8 cellular contexts compared by ENCODE assay signal in the genomic region with DNA sequence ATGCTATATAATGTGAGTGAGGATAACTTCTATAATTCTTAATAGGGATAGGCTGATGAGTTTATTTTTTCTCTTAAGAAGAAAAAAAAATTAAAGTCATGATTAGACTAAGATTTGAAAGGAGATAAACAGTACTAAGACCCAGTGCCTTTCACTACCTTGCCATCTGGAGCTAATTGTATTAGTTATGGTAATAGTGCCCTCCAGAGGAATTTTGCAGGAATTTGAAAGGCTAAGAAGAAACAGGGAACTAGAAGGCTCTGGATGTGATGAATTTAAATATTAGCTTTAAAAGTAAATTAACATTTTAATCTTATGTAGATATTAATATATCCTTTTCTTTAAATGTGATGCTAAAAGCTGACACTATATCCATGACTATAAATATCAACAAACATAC. TPM values are rescaled to one million over a fixed set of nuclear protein-coding genes. Genes with fewer than 3 reads are reported as not detected.
DNase-seq lines count a peak whose midpoint lies in the region; ATAC-seq and TF ChIP-seq lines count a peak whose summit lies in the region.

No MANE protein-coding gene starts in this region.

- no peaks in the 10 kb centered on the region for H3K79me2 ChIP-seq in OCI-LY1 (ENCODE audit: insufficient read depth, low read length)

- no peak overlapping the region for H2AFZ ChIP-seq in OCI-LY1 (ENCODE audit: low read length)

- H3K4me1 ChIP-seq in OCI-LY1 (ENCODE audit: insufficient read depth, low read length, severe bottlenecking) (no peaks in the 10 kb centered on the region), uterus (no peaks in the 10 kb centered on the region)

- no peaks in the 10 kb centered on the region for H3K27me3 ChIP-seq in OCI-LY1 (ENCODE audit: insufficient read depth, low read length)
- no peaks in the 10 kb centered on the region for H3K27me3 ChIP-seq in uterus

- no peaks in the 10 kb centered on the region for H3K36me3 ChIP-seq in OCI-LY1 (ENCODE audit: insufficient read depth, low read length)
- no peaks in the 10 kb centered on the region for H3K36me3 ChIP-seq in uterus

- H3K9me2 ChIP-seq in OCI-LY1 (ENCODE audit: low read depth, low read length) = no peaks in the 10 kb centered on the region

- no peaks in the 10 kb centered on the region for H4K20me1 ChIP-seq in OCI-LY1 (ENCODE audit: insufficient read depth, low read length)

- peak; percentile 57 for TF ChIP-seq CTCF in AG09319 (IDR thresholded peaks at IDR 0.05; ENCODE audit: low read depth, low read length)
- TF ChIP-seq CTCF in OCI-LY1 (IDR thresholded peaks at IDR 0.05; ENCODE audit: low read length) = peak; percentile 20; the same call in 1 of the 2 replicates
- peak; percentile 52 for TF ChIP-seq CTCF in fibroblast of mammary gland (conservative IDR thresholded peaks at IDR 0.05; ENCODE audit: control insufficient read depth, insufficient read depth, low read depth, low read length)
- peak in 2 of 4 experiments; percentile 4 to 15 for TF ChIP-seq CTCF in uterus (IDR thresholded peaks at IDR 0.05)

- ATAC-seq in HG02610 (IDR thresholded peaks at IDR 0.05; ENCODE audit: unreplicated experiment) (peak; percentile 53), GM21717 (IDR thresholded peaks at IDR 0.05; ENCODE audit: unreplicated experiment) (no peak)

- H3F3A ChIP-seq in OCI-LY1 (ENCODE audit: insufficient read depth, low read length) = no peaks in the 10 kb centered on the region

- H3K9ac ChIP-seq in OCI-LY1 (ENCODE audit: low read length) = no peak overlapping the region

- H3K27ac ChIP-seq in OCI-LY1 (ENCODE audit: low read depth, low read length, poor library complexity, severe bottlenecking) (no peak overlapping the region), uterus (no peak overlapping the region)

- DNase-seq in AG09319 (ENCODE audit: extremely low read depth, low read depth) (peak; percentile 11), fibroblast of mammary gland (ENCODE audit: low read depth) (peak; percentile 57), smooth muscle cell of the brain vasculature (ENCODE audit: low read depth, low spot score) (peak; percentile 6), T-helper 1 cell (no peak), uterus (no peak)

- intact Hi-C loops in uterus (cut with DNase I; ENCODE audit: low total_unique reads) = no loop called here

- no peaks in the 10 kb centered on the region for H3K9me3 ChIP-seq in OCI-LY1 (ENCODE audit: low read length)
- no peaks in the 10 kb centered on the region for H3K9me3 ChIP-seq in uterus

- no peak overlapping the region for H3K4me3 ChIP-seq in OCI-LY1 (ENCODE audit: low read depth, low read length, poor library complexity, severe bottlenecking)
- no peak overlapping the region for H3K4me3 ChIP-seq in fibroblast of mammary gland (ENCODE audit: control insufficient read depth, low read depth, low read length)
- no peak overlapping the region for H3K4me3 ChIP-seq in uterus

- H3K4me2 ChIP-seq in OCI-LY1 (ENCODE audit: low read length) = no peak overlapping the region

- TF ChIP-seq POLR2A in uterus (IDR thresholded peaks at IDR 0.05) = no peak

RNA-seq across cellular contexts. Expression of gene PIK3C2G, which starts 36.6 kb away (rescaled TPM):
- 1 to 10 TPM in 1 of 4 donors, under 1 TPM in 2, not detected in 1; under 0.01 to 2.2 (median 0.34) TPM for total RNA-seq in uterus

Comparison
In these comparisons a context has a peak if more than half of its experiments do, and no peak if none do; other contexts are left out.
1. DNase-seq: peak in AG09319 (single experiment), fibroblast of mammary gland (single experiment) and smooth muscle cell of the brain vasculature (single experiment); none in T-helper 1 cell (0 of 5) and uterus (0 of 2).